ENCODE assay signal across 8 cellular contexts in genomic region chr12:56338643-56339422, GRCh38. TPM values are rescaled to one million over a fixed set of nuclear protein-coding genes. Genes with fewer than 3 reads are reported as not detected.
DNase-seq lines count a peak whose midpoint lies in the region; ATAC-seq and TF ChIP-seq lines count a peak whose summit lies in the region.

Gene IL23A (plus strand): TSS chr12:56338884. CDS start chr12:56339045, 161 bp downstream.

- H3K4me3 ChIP-seq in osteoblast (ENCODE audit: insufficient read depth, low read length) = no peak within 1 kb of the TSS

- peak; percentile 81 for DNase-seq in COR-L47 (lab: John Stamatoyannopoulos, UW)
- peak; percentile 74 to 78 for DNase-seq in activated CD4-positive, alpha-beta T cell treated with anti-CD3 and anti-CD28 coated beads for 24 hours (ENCODE audit: low read depth in 2 of 2)
- DNase-seq in effector CD4-positive, alpha-beta T cell = peak; percentile 84
- DNase-seq in stimulated activated CD4-positive, alpha-beta T cell treated with anti-CD3 and anti-CD28 coated beads, Interleukin-2, amount 100 ng/mL, for 24 hours = peak; percentile 82 to 89
- no peak for DNase-seq in osteoblast (ENCODE audit: insufficient read length, low spot score, missing footprints)
- DNase-seq in AML-193 (lab: John Stamatoyannopoulos, UW) = no peak
- DNase-seq in cerebellar cortex (ENCODE audit: low spot score) = no peak

- H2AFZ ChIP-seq in osteoblast (ENCODE audit: low read length) = no peak within 1 kb of the TSS

- peaks cover 25% of the 10 kb centered on the region for H3K36me3 ChIP-seq in osteoblast (ENCODE audit: insufficient read depth, low read length)

- no peak within 1 kb of the TSS for H3K27ac ChIP-seq in osteoblast (ENCODE audit: low read depth, low read length)

- no peak for TF ChIP-seq CTCF in osteoblast (IDR thresholded peaks at IDR 0.05; ENCODE audit: extremely low read depth, low read depth, low read length)

- no peaks in the 10 kb centered on the region for H4K20me1 ChIP-seq in osteoblast (ENCODE audit: insufficient read depth, low read length)

- no peak within 1 kb of the TSS for H3K4me2 ChIP-seq in osteoblast (ENCODE audit: insufficient read depth, low read length)

- no peaks in the 10 kb centered on the region for H3K79me2 ChIP-seq in osteoblast (ENCODE audit: insufficient read depth, low read length)

- no peaks in the 10 kb centered on the region for H3K9me3 ChIP-seq in osteoblast (ENCODE audit: low read depth, low read length)

- peaks cover 8% of the 10 kb centered on the region for H3K4me1 ChIP-seq in osteoblast (ENCODE audit: insufficient read depth, low read length)

- H3K27me3 ChIP-seq in osteoblast (ENCODE audit: insufficient read depth, low read length) = no peaks in the 10 kb centered on the region

- ATAC-seq in HG02981 (IDR thresholded peaks at IDR 0.05; ENCODE audit: unreplicated experiment) = peak; percentile 31

RNA-seq across cellular contexts. Expression of gene IL23A, which starts in this region (rescaled TPM):
- not detected in 2 replicates for total RNA-seq in osteoblast

Comparison
In these comparisons a context has a peak if more than half of its experiments do, and no peak if none do; other contexts are left out.
1. DNase-seq: peak in COR-L47 (single experiment), activated CD4-positive, alpha-beta T cell treated with anti-CD3 and anti-CD28 coated beads for 24 hours (2 of 2), effector CD4-positive, alpha-beta T cell (single experiment) and stimulated activated CD4-positive, alpha-beta T cell treated with anti-CD3 and anti-CD28 coated beads, Interleukin-2, amount 100 ng/mL, for 24 hours (2 of 2); none in osteoblast (single experiment), AML-193 (0 of 2) and cerebellar cortex (single experiment).